2 cellular contexts compared by ENCODE assay signal in genomic region chr3:173159139-173159538, GRCh38. TPM values are rescaled to one million over a fixed set of nuclear protein-coding genes. Genes with fewer than 3 reads are reported as not detected.
"Had no signal": no experiment of that assay in that cellular context is flagged by ENCODE, and none has a peak within 500 bp of the region (broad histone marks: within the 10 kb centered on the region; RNA-seq: fewer than 3 reads in every experiment).

No MANE protein-coding gene starts in this region.

RNA-seq across cellular contexts. Expression of gene SPATA16, which starts 18.1 kb away (rescaled TPM):
- total RNA-seq: G401, GM12878 had no signal
